25 cellular contexts compared by ENCODE assay signal in genomic region chr10:87798082-87798481, GRCh38. TPM values are rescaled to one million over a fixed set of nuclear protein-coding genes. Genes with fewer than 3 reads are reported as not detected.
DNase-seq lines count a peak whose midpoint lies in the region; ATAC-seq, FAIRE-seq and TF ChIP-seq lines count a peak whose summit lies in the region.
"Had no signal": no experiment of that assay in that cellular context is flagged by ENCODE, and none has a peak within 500 bp of the region (broad histone marks: within the 10 kb centered on the region; RNA-seq: fewer than 3 reads in every experiment).

No MANE protein-coding gene starts in this region.

- no peak for TF ChIP-seq POLR2A in GM12892 (IDR thresholded peaks at IDR 0.05; ENCODE audit: low read depth, low read length)

- H3K4me3 Mint-ChIP-seq in activated naive CD4-positive, alpha-beta T cell treated with anti-CD3 and anti-CD28 coated beads, Interleukin-2, amount 50 U/mL, for 24 hours: no peak overlapping the region
- H3K4me3 Mint-ChIP-seq in naive thymus-derived CD4-positive, alpha-beta T cell: peak overlapping the region in 5 of 10 donors; percentile 14 to 58 (median 35)

- H3K4me1 ChIP-seq in naive thymus-derived CD4-positive, alpha-beta T cell (ENCODE audit: control insufficient read depth in 2 of 2, insufficient read depth in 2 of 2, low read length in 2 of 2): peaks cover 0 to 15% of the 10 kb centered on the region in 2 donors
- H3K4me1 ChIP-seq: BE2C, body of pancreas, SJSA1, uterus had no signal

- peaks cover 28% of the 10 kb centered on the region for H3K36me3 Mint-ChIP-seq in activated naive CD4-positive, alpha-beta T cell treated with anti-CD3 and anti-CD28 coated beads, Interleukin-2, amount 50 U/mL, for 24 hours
- H3K36me3 Mint-ChIP-seq in naive thymus-derived CD4-positive, alpha-beta T cell: peaks cover 8 to 40% (median 38%) of the 10 kb centered on the region in 5 donors

- H3K36me3 ChIP-seq in naive thymus-derived CD4-positive, alpha-beta T cell (ENCODE audit: control insufficient read depth in 2 of 3, insufficient read depth in 3 of 3, low read length in 3 of 3): peaks cover 0 to 11% (median 0%) of the 10 kb centered on the region in 3 experiments
- H3K36me3 ChIP-seq: uterus had no signal

- H3K9me3 ChIP-seq in naive thymus-derived CD4-positive, alpha-beta T cell (ENCODE audit: control insufficient read depth in 2 of 3, low read length in 3 of 3): no peaks in the 10 kb centered on the region
- H3K9me3 ChIP-seq: A549, BE2C, gastroesophageal sphincter, SJSA1, uterus had no signal

- intact Hi-C loops in naive thymus-derived CD4-positive, alpha-beta T cell (cut with micrococcal nuclease): loop anchor here in 1 of 2 donors (1.0 kb wide), 1 partner anchor 9 kb away; no protein-coding TSS in a partner anchor

- H3K4me3 ChIP-seq in naive thymus-derived CD4-positive, alpha-beta T cell (ENCODE audit: low read length): no peak overlapping the region
- H3K4me3 ChIP-seq: A549, body of pancreas, gastroesophageal sphincter, hepatocyte, SJSA1, uterus had no signal

- TF ChIP-seq CTCF in GM10248 (IDR thresholded peaks at IDR 0.05; ENCODE audit: control extremely low read depth, extremely low read depth, low read depth, missing control alignments): no peak

- no peaks in the 10 kb centered on the region for H3K27me3 Mint-ChIP-seq in activated naive CD4-positive, alpha-beta T cell treated with anti-CD3 and anti-CD28 coated beads, Interleukin-2, amount 50 U/mL, for 24 hours
- no peaks in the 10 kb centered on the region for H3K27me3 Mint-ChIP-seq in naive thymus-derived CD4-positive, alpha-beta T cell
- H3K27me3 Mint-ChIP-seq: progenitor cell of endocrine pancreas had no signal

- peak overlapping the region; percentile 30 for H3K27ac Mint-ChIP-seq in activated naive CD4-positive, alpha-beta T cell treated with anti-CD3 and anti-CD28 coated beads, Interleukin-2, amount 50 U/mL, for 24 hours
- peak overlapping the region in 7 of 9 donors; percentile 12 to 90 (median 59) for H3K27ac Mint-ChIP-seq in naive thymus-derived CD4-positive, alpha-beta T cell
- H3K27ac Mint-ChIP-seq: progenitor cell of endocrine pancreas had no signal

- no peaks in the 10 kb centered on the region for H3K27me3 ChIP-seq in naive thymus-derived CD4-positive, alpha-beta T cell (ENCODE audit: control insufficient read depth in 2 of 2, insufficient read depth in 2 of 2, low read length in 2 of 2)
- H3K27me3 ChIP-seq: BE2C, body of pancreas, gastroesophageal sphincter, hepatocyte, SJSA1, uterus had no signal

- peaks cover 4% of the 10 kb centered on the region for H3K9me3 Mint-ChIP-seq in activated naive CD4-positive, alpha-beta T cell treated with anti-CD3 and anti-CD28 coated beads, Interleukin-2, amount 50 U/mL, for 24 hours
- peaks cover 0 to 20% (median 4%) of the 10 kb centered on the region in 11 donors for H3K9me3 Mint-ChIP-seq in naive thymus-derived CD4-positive, alpha-beta T cell

- CTCF ChIA-PET in naive thymus-derived CD4-positive, alpha-beta T cell (lab: Charles Lee): no interaction called here
- CTCF ChIA-PET in GM10248 (lab: Yijun Ruan, JAX): interaction anchor here (1.1 to 2.6 kb wide), 2 partner anchors 17 to 20 kb away, joined by 3 to 10 read pairs; partner anchors contain the start of gene ATAD1

- no peak for DNase-seq in activated naive CD4-positive, alpha-beta T cell treated with anti-CD3 and anti-CD28 coated beads, Interleukin-2, amount 50 U/mL, for 16 hours
- DNase-seq in GM12892 (ENCODE audit: insufficient read length) (no peak), MV-4-11 (lab: John Stamatoyannopoulos, UW) (peak; percentile 52), NCI-H187 (lab: John Stamatoyannopoulos, UW) (no peak), GM10248 (ENCODE audit: extremely low spot score) (no peak), NCI-H2107 (lab: John Stamatoyannopoulos, UW) (no peak)
- no peak for DNase-seq in naive thymus-derived CD4-positive, alpha-beta T cell
- DNase-seq: activated CD4-positive, alpha-beta T cell treated with anti-CD3 and anti-CD28 coated beads for 1 hour; activated T-cell treated with anti-CD3 and anti-CD28 coated beads for 4 hours; BE2C; body of pancreas; KG1; left colon; mesenchymal stem cell; NCI-H1694; stimulated activated CD4-positive, alpha-beta T cell treated with anti-CD3 and anti-CD28 coated beads, Interleukin-4, amount 100 ng/mL, for 4 hours; stimulated activated naive CD4-positive, alpha-beta T cell; uterus had no signal

- H3K27ac ChIP-seq in naive thymus-derived CD4-positive, alpha-beta T cell (ENCODE audit: low read depth, low read length): no peak overlapping the region
- H3K27ac ChIP-seq: A549, body of pancreas, gastroesophageal sphincter, hepatocyte, SJSA1, uterus had no signal

- POLR2A ChIA-PET in naive thymus-derived CD4-positive, alpha-beta T cell (lab: Charles Lee): interaction anchor here (1.1 kb wide), 1 partner anchor 20 kb away, joined by 4 read pairs; the partner anchor contains the start of gene ATAD1
- POLR2A ChIA-PET in GM10248 (lab: Yijun Ruan, JAX): no interaction called here

- FAIRE-seq in GM12892 (lab: Jason Lieb, UNC): peak; percentile 84
- FAIRE-seq: A549, endothelial cell of umbilical vein had no signal

- ATAC-seq in naive thymus-derived CD4-positive, alpha-beta T cell: no peak
- ATAC-seq: A549, body of pancreas, gastroesophageal sphincter, left colon had no signal

- peaks cover 73% of the 10 kb centered on the region for H3K4me1 Mint-ChIP-seq in activated naive CD4-positive, alpha-beta T cell treated with anti-CD3 and anti-CD28 coated beads, Interleukin-2, amount 50 U/mL, for 24 hours
- H3K4me1 Mint-ChIP-seq in naive thymus-derived CD4-positive, alpha-beta T cell: peaks cover 22 to 78% (median 66%) of the 10 kb centered on the region in 7 donors

RNA-seq across cellular contexts. Expression of gene ATAD1, which starts 19.9 kb away (rescaled TPM):
- polyA plus RNA-seq in GM12892 (2012; ENCODE audit: missing spikeins): 33.6 TPM
- 10 to 100 TPM; 33.5 to 53.4 (median 46.1) TPM for total RNA-seq in naive thymus-derived CD4-positive, alpha-beta T cell
- 10 to 100 TPM; 34.5 to 38.4 TPM for polyA plus RNA-seq in naive thymus-derived CD4-positive, alpha-beta T cell
